In genomic region chr3:142595951-142596725, GRCh38 we compare ENCODE assay signal across 1 cellular context.
TF ChIP-seq lines count a peak whose summit lies in the region.

A gene with protein sequence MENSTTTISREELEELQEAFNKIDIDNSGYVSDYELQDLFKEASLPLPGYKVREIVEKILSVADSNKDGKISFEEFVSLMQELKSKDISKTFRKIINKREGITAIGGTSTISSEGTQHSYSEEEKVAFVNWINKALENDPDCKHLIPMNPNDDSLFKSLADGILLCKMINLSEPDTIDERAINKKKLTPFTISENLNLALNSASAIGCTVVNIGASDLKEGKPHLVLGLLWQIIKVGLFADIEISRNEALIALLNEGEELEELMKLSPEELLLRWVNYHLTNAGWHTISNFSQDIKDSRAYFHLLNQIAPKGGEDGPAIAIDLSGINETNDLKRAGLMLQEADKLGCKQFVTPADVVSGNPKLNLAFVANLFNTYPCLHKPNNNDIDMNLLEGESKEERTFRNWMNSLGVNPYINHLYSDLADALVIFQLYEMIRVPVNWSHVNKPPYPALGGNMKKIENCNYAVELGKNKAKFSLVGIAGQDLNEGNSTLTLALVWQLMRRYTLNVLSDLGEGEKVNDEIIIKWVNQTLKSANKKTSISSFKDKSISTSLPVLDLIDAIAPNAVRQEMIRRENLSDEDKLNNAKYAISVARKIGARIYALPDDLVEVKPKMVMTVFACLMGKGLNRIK (plus strand): TSS chr3:142596393. CDS start chr3:142664238, 67,845 bp downstream.

TF ChIP-seq in K562, 482 proteins besides CTCF, POLR2A, EP300 and RAD21 (continued from another document and continues in another):
- TF ChIP-seq, protein P1, sequence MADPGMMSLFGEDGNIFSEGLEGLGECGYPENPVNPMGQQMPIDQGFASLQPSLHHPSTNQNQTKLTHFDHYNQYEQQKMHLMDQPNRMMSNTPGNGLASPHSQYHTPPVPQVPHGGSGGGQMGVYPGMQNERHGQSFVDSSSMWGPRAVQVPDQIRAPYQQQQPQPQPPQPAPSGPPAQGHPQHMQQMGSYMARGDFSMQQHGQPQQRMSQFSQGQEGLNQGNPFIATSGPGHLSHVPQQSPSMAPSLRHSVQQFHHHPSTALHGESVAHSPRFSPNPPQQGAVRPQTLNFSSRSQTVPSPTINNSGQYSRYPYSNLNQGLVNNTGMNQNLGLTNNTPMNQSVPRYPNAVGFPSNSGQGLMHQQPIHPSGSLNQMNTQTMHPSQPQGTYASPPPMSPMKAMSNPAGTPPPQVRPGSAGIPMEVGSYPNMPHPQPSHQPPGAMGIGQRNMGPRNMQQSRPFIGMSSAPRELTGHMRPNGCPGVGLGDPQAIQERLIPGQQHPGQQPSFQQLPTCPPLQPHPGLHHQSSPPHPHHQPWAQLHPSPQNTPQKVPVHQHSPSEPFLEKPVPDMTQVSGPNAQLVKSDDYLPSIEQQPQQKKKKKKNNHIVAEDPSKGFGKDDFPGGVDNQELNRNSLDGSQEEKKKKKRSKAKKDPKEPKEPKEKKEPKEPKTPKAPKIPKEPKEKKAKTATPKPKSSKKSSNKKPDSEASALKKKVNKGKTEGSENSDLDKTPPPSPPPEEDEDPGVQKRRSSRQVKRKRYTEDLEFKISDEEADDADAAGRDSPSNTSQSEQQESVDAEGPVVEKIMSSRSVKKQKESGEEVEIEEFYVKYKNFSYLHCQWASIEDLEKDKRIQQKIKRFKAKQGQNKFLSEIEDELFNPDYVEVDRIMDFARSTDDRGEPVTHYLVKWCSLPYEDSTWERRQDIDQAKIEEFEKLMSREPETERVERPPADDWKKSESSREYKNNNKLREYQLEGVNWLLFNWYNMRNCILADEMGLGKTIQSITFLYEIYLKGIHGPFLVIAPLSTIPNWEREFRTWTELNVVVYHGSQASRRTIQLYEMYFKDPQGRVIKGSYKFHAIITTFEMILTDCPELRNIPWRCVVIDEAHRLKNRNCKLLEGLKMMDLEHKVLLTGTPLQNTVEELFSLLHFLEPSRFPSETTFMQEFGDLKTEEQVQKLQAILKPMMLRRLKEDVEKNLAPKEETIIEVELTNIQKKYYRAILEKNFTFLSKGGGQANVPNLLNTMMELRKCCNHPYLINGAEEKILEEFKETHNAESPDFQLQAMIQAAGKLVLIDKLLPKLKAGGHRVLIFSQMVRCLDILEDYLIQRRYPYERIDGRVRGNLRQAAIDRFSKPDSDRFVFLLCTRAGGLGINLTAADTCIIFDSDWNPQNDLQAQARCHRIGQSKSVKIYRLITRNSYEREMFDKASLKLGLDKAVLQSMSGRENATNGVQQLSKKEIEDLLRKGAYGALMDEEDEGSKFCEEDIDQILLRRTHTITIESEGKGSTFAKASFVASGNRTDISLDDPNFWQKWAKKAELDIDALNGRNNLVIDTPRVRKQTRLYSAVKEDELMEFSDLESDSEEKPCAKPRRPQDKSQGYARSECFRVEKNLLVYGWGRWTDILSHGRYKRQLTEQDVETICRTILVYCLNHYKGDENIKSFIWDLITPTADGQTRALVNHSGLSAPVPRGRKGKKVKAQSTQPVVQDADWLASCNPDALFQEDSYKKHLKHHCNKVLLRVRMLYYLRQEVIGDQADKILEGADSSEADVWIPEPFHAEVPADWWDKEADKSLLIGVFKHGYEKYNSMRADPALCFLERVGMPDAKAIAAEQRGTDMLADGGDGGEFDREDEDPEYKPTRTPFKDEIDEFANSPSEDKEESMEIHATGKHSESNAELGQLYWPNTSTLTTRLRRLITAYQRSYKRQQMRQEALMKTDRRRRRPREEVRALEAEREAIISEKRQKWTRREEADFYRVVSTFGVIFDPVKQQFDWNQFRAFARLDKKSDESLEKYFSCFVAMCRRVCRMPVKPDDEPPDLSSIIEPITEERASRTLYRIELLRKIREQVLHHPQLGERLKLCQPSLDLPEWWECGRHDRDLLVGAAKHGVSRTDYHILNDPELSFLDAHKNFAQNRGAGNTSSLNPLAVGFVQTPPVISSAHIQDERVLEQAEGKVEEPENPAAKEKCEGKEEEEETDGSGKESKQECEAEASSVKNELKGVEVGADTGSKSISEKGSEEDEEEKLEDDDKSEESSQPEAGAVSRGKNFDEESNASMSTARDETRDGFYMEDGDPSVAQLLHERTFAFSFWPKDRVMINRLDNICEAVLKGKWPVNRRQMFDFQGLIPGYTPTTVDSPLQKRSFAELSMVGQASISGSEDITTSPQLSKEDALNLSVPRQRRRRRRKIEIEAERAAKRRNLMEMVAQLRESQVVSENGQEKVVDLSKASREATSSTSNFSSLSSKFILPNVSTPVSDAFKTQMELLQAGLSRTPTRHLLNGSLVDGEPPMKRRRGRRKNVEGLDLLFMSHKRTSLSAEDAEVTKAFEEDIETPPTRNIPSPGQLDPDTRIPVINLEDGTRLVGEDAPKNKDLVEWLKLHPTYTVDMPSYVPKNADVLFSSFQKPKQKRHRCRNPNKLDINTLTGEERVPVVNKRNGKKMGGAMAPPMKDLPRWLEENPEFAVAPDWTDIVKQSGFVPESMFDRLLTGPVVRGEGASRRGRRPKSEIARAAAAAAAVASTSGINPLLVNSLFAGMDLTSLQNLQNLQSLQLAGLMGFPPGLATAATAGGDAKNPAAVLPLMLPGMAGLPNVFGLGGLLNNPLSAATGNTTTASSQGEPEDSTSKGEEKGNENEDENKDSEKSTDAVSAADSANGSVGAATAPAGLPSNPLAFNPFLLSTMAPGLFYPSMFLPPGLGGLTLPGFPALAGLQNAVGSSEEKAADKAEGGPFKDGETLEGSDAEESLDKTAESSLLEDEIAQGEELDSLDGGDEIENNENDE (IDR thresholded peaks at IDR 0.05; ENCODE audit: low read depth, low read length): no peak
- TF ChIP-seq ATF7 (IDR thresholded peaks at IDR 0.05): peak; percentile 93
- peak; percentile 92 for TF ChIP-seq ELF1 (tag; IDR thresholded peaks at IDR 0.05)
- TF ChIP-seq ZNF146 (CRISPR knock-in tag; IDR thresholded peaks at IDR 0.05; ENCODE audit: unreplicated experiment): no peak
- no peak for TF ChIP-seq ZNF217 (CRISPR knock-in tag; IDR thresholded peaks at IDR 0.05)
- TF ChIP-seq HDAC1 (IDR thresholded peaks at IDR 0.05): peak; percentile 46 to 84; a peak in 2 of 4 replicates
- TF ChIP-seq ZBTB49 (CRISPR knock-in tag; IDR thresholded peaks at IDR 0.05; ENCODE audit: borderline replicate concordance): no peak
- TF ChIP-seq POLR2AphosphoS2 (IDR thresholded peaks at IDR 0.05; ENCODE audit: low read length): no peak
- TF ChIP-seq NFATC3 (IDR thresholded peaks at IDR 0.05): 0 out of 2 replicates have a peak, but pooled peaks have one; percentile 46
- no peak for TF ChIP-seq OTX1 (CRISPR knock-in tag; IDR thresholded peaks at IDR 0.05)
- peak; percentile 71 for TF ChIP-seq ZFX (CRISPR knock-in tag; IDR thresholded peaks at IDR 0.05)
- no peak for TF ChIP-seq ZNF57 (CRISPR knock-in tag; IDR thresholded peaks at IDR 0.05)
- TF ChIP-seq HNRNPH1 (optimal IDR thresholded peaks at IDR 0.05; ENCODE audit: low read depth, low read length): no peak
- no peak for TF ChIP-seq ZNF785 (CRISPR knock-in tag; IDR thresholded peaks at IDR 0.05)
- peak; percentile 44; the same call in 1 of the 2 replicates for TF ChIP-seq HMBOX1 (IDR thresholded peaks at IDR 0.05)
- TF ChIP-seq FOXK1 (CRISPR knock-in tag; IDR thresholded peaks at IDR 0.05; ENCODE audit: borderline replicate concordance): no peak
- TF ChIP-seq ETS1 (conservative IDR thresholded peaks at IDR 0.05; ENCODE audit: control insufficient read depth, low read depth, low read length): peak; percentile 75; the same call in 1 of the 2 replicates
- peak; percentile 56; the same call in 1 of the 2 replicates for TF ChIP-seq SMAD4 (CRISPR knock-in tag; conservative IDR thresholded peaks at IDR 0.05)
- no peak for TF ChIP-seq RBM15 (IDR thresholded peaks at IDR 0.05; ENCODE audit: insufficient read depth, low read length)
- no peak for TF ChIP-seq ZFP1 (CRISPR knock-in tag; IDR thresholded peaks at IDR 0.05)
- no peak for TF ChIP-seq IRF2 (CRISPR knock-in tag; IDR thresholded peaks at IDR 0.05)
- TF ChIP-seq CHCHD3 (CRISPR knock-in tag; IDR thresholded peaks at IDR 0.05): no peak
- no peak for TF ChIP-seq PHTF2 (CRISPR knock-in tag; IDR thresholded peaks at IDR 0.05)
- TF ChIP-seq ZNF551 (CRISPR knock-in tag; IDR thresholded peaks at IDR 0.05): no peak
- TF ChIP-seq RFX1 (IDR thresholded peaks at IDR 0.05): no peak; the same call in 1 of the 2 replicates
- no peak; the same call in 1 of the 2 replicates for TF ChIP-seq FOXP1 (CRISPR knock-in tag; IDR thresholded peaks at IDR 0.05)
- TF ChIP-seq JUN (IDR thresholded peaks at IDR 0.05; ENCODE audit: borderline replicate concordance, low read depth, low read length): peak; percentile 48; the same call in 1 of the 2 replicates
- TF ChIP-seq JUN (CRISPR knock-in tag; IDR thresholded peaks at IDR 0.05; ENCODE audit: borderline replicate concordance): 0 out of 2 replicates have a peak, but pooled peaks have one; percentile 50
- TF ChIP-seq CBFA2T3 (IDR thresholded peaks at IDR 0.05): peak; percentile 37; the same call in 1 of the 2 replicates
- TF ChIP-seq NR1H2 (CRISPR knock-in tag; IDR thresholded peaks at IDR 0.05): no peak
- no peak for TF ChIP-seq ZNF589 (CRISPR knock-in tag; IDR thresholded peaks at IDR 0.05; ENCODE audit: low read depth)
- no peak for TF ChIP-seq ZZZ3 (IDR thresholded peaks at IDR 0.05)
- TF ChIP-seq PHF20 (IDR thresholded peaks at IDR 0.05; ENCODE audit: partially characterized antibody): peak; percentile 82
- no peak for TF ChIP-seq KAT2B (IDR thresholded peaks at IDR 0.05; ENCODE audit: low read depth, low read length)
- no peak for TF ChIP-seq CGGBP1 (CRISPR knock-in tag; IDR thresholded peaks at IDR 0.05)
- TF ChIP-seq TRIM24 (IDR thresholded peaks at IDR 0.05): 0 out of 4 replicates have a peak, but pooled peaks of 1 of the 2 experiments have one; percentile 20
- no peak for TF ChIP-seq TCFL5 (CRISPR knock-in tag; conservative IDR thresholded peaks at IDR 0.05)
- TF ChIP-seq, protein P2, sequence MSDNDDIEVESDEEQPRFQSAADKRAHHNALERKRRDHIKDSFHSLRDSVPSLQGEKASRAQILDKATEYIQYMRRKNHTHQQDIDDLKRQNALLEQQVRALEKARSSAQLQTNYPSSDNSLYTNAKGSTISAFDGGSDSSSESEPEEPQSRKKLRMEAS (CRISPR knock-in tag; IDR thresholded peaks at IDR 0.05): peak; percentile 51
- TF ChIP-seq ZNF592 (IDR thresholded peaks at IDR 0.05): no peak
